3 cellular contexts compared by ENCODE assay signal in the genomic region with DNA sequence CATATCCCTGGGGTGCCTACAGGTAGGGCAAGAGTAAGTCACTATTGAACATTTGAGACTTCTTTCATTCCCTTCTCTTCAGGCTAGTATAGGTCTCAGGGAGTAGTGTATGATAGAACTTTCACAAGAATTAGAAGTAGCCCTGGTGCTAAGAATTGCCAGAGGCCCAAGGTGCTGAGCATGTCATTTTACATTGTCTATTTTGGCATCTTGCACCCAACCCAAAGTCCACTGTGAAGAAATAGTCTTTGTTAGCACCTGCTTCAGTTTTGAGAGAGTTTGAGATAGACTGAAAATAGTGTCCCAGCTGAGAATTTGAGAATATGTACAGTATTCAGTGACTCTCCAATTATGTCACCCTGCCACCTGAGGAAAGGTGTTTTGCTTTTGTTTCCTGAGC. TPM values are rescaled to one million over a fixed set of nuclear protein-coding genes. Genes with fewer than 3 reads are reported as not detected.
"Had no signal": no experiment of that assay in that cellular context is flagged by ENCODE, and none has a peak within 500 bp of the region (broad histone marks: within the 10 kb centered on the region; RNA-seq: fewer than 3 reads in every experiment).

No MANE protein-coding gene starts in this region.

RNA-seq across cellular contexts. Expression of a gene that starts 17.6 kb away (rescaled TPM):
- total RNA-seq: OCI-LY7, SJCRH30, SJSA1 had no signal
